1 cellular context compared by ENCODE assay signal in the genomic region with DNA sequence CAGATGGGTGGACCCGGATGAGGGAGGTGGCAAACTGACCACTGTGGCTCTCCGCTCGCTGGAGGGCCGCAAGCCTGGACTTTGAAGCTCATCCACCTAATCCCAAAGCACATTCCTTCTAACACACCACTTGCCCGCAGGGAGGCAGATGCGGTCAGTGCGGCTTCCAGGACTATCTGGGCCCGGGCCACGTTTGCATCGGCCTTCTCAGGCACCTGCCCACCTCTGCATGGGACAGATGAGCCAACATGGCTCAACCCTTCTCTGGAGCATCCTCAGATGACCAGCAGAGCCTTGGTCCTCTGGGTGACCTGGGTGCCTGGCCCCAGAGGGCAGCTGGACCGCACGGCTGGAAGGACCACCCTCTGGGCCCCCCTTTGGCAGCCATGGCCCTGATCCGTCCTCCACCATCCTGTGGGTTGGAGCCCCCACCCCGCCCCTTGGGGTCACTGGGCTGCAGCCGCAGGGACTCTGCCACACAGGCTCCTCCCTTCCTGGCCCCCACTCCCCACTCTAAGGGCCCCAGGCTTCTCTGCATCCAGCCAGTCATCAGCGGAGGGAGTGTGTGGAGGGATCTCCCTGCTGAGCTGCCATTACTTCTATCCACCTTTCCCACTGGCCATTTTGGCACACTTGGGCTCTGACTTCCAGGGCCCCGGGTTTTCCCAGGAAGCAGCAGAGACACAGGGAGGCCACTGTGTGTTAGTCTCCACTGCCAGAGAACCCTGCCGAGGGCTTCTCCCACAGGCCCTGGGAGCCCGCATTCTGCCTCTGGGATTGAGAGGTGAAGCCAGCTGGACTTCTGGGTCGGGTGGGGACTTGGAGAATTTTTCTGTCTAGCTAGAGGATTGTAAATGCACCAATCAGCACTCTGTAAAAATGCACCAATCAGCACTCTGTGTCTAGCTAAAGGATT.
TF ChIP-seq lines count a peak whose summit lies in the region.

No MANE protein-coding gene starts in this region.

TF ChIP-seq in A549, 52 proteins besides CTCF, POLR2A, EP300 and RAD21:
- TF ChIP-seq, protein P1, sequence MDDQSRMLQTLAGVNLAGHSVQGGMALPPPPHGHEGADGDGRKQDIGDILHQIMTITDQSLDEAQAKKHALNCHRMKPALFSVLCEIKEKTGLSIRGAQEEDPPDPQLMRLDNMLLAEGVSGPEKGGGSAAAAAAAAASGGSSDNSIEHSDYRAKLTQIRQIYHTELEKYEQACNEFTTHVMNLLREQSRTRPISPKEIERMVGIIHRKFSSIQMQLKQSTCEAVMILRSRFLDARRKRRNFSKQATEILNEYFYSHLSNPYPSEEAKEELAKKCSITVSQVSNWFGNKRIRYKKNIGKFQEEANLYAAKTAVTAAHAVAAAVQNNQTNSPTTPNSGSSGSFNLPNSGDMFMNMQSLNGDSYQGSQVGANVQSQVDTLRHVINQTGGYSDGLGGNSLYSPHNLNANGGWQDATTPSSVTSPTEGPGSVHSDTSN (IDR thresholded peaks at IDR 0.05), result no peak
- TF ChIP-seq MAFK (IDR thresholded peaks at IDR 0.05; ENCODE audit: partially characterized antibody), result peak; percentile 40
